Comparison of ENCODE assay signal across 17 cellular contexts in the genomic region with DNA sequence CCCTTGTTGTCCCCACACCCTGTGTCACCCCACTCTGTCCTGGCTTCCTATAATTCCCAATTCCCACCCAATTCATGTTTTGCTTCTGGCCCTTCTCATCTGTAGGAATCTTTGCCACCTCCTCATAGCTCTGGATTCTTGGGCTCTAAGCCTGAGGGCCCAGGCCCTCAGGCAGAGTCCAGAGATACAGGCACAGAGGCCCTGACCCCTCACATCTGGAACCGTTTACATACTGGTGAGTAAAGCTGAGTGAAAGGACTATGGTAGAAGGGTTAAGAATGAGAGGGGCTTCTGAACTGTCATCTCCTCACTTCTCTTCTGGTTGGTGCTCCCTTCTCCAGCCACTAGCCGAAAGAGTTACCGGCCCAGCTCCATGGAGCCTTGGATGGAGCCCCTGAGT. TPM values are rescaled to one million over a fixed set of nuclear protein-coding genes. Genes with fewer than 3 reads are reported as not detected.
A peak's percentile ranks its signal among the peaks of the same experiment; 100 is the strongest.
DNase-seq lines count a peak whose midpoint lies in the region; ATAC-seq lines count a peak whose summit lies in the region.
"Had no signal": no experiment of that assay in that cellular context is flagged by ENCODE, and none has a peak within 500 bp of the region (broad histone marks: within the 10 kb centered on the region; RNA-seq: fewer than 3 reads in every experiment).

No MANE protein-coding gene starts in this region.

- no peaks in the 10 kb centered on the region for H3K9me3 Mint-ChIP-seq in activated T-helper 17 cell treated with anti-CD3 and anti-CD28 coated beads, Interleukin-2, amount 50 U/mL, for 72 hours
- H3K9me3 Mint-ChIP-seq in memory B cell = no peaks in the 10 kb centered on the region
- H3K9me3 Mint-ChIP-seq: activated T-helper 2 cell treated with anti-CD3 and anti-CD28 coated beads, Interferon-gamma antibody, Interleukin-2, Interleukin-4, amounts not matched to agents 10 μg/mL and 5 μg/mL and 100 μg/mL, durations not matched to agents 14 hours and 24 hours and 36 hours; natural killer cell treated with Interleukin-12 subunit alpha and Interleukin-12 subunit beta and Interleukin-15 and Interleukin-18, amount 100 ng/mL, for 72 hours had no signal

- H3K27me3 Mint-ChIP-seq in activated T-helper 17 cell treated with anti-CD3 and anti-CD28 coated beads, Interleukin-2, amount 50 U/mL, for 72 hours = no peaks in the 10 kb centered on the region
- no peaks in the 10 kb centered on the region for H3K27me3 Mint-ChIP-seq in memory B cell
- H3K27me3 Mint-ChIP-seq: natural killer cell treated with Interleukin-12 subunit alpha and Interleukin-12 subunit beta and Interleukin-15 and Interleukin-18, amount 100 ng/mL, for 72 hours had no signal

- peaks cover 100% of the 10 kb centered on the region for H3K36me3 Mint-ChIP-seq in activated T-helper 17 cell treated with anti-CD3 and anti-CD28 coated beads, Interleukin-2, amount 50 U/mL, for 72 hours (ENCODE audit: low read depth)
- peaks cover 40% of the 10 kb centered on the region for H3K36me3 Mint-ChIP-seq in memory B cell

- intact Hi-C loops in posterior cingulate gyrus (cut with DNase I) = no loop called here

- H3K4me3 Mint-ChIP-seq in activated T-helper 17 cell treated with anti-CD3 and anti-CD28 coated beads, Interleukin-2, amount 50 U/mL, for 72 hours = no peak overlapping the region
- H3K4me3 Mint-ChIP-seq in memory B cell = no peak overlapping the region
- H3K4me3 Mint-ChIP-seq: natural killer cell treated with Interleukin-12 subunit alpha and Interleukin-12 subunit beta and Interleukin-15 and Interleukin-18, amount 100 ng/mL, for 72 hours had no signal

- H3K4me1 Mint-ChIP-seq in activated T-helper 17 cell treated with anti-CD3 and anti-CD28 coated beads, Interleukin-2, amount 50 U/mL, for 72 hours = peaks cover 4% of the 10 kb centered on the region
- H3K4me1 Mint-ChIP-seq in memory B cell = peaks cover 4% of the 10 kb centered on the region

- no peak for ATAC-seq in activated T-helper 17 cell treated with anti-CD3 and anti-CD28 coated beads, Interleukin-2, amount 50 U/mL, for 72 hours (replicated peaks)
- no peak for ATAC-seq in memory B cell (ENCODE audit: low read depth)
- ATAC-seq: natural killer cell treated with Interleukin-12 subunit alpha and Interleukin-12 subunit beta and Interleukin-15 and Interleukin-18, amount 100 ng/mL, for 72 hours had no signal

- H3K27ac Mint-ChIP-seq in activated T-helper 17 cell treated with anti-CD3 and anti-CD28 coated beads, Interleukin-2, amount 50 U/mL, for 72 hours = peak overlapping the region; percentile 60
- peak overlapping the region; percentile 1 for H3K27ac Mint-ChIP-seq in memory B cell
- H3K27ac Mint-ChIP-seq: activated T-helper 2 cell treated with anti-CD3 and anti-CD28 coated beads, Interferon-gamma antibody, Interleukin-2, Interleukin-4, amounts not matched to agents 10 μg/mL and 5 μg/mL and 100 μg/mL, durations not matched to agents 14 hours and 24 hours and 36 hours; natural killer cell treated with Interleukin-12 subunit alpha and Interleukin-12 subunit beta and Interleukin-15 and Interleukin-18, amount 100 ng/mL, for 72 hours had no signal

- DNase-seq in AG20443 (ENCODE audit: low spot score) (peak; percentile 27), EL (peak; percentile 69), memory B cell (ENCODE audit: low spot score in 2 of 2) (no peak), posterior cingulate gyrus (no peak), HT-29 (ENCODE audit: low spot score) (no peak), NCI-H748 (lab: John Stamatoyannopoulos, UW; ENCODE audit: unreplicated experiment) (no peak)
- DNase-seq: NCI-H187, NCI-H446, SHP77, T-helper 9 cell had no signal

RNA-seq across cellular contexts. Expression of a gene that starts 13.6 kb away (rescaled TPM):
- total RNA-seq in activated T-helper 17 cell treated with anti-CD3 and anti-CD28 coated beads, Interleukin-2, amount 50 U/mL, for 72 hours = 100 to 1,000 TPM; 226 to 237 TPM
- 128 and 172 TPM in 2 replicates for total RNA-seq in HT-29 (2014; rRNA removed; shearing (Covaris generic))

RNA-seq across cellular contexts. Expression of a gene that starts 18.3 kb away (rescaled TPM):
- 100 to 1,000 TPM; 298 to 383 TPM for total RNA-seq in activated T-helper 17 cell treated with anti-CD3 and anti-CD28 coated beads, Interleukin-2, amount 50 U/mL, for 72 hours
- total RNA-seq in HT-29 (2014; rRNA removed; shearing (Covaris generic)) = 307 and 336 TPM in 2 replicates

RNA-seq across cellular contexts. Expression of a gene that starts 19.1 kb away (rescaled TPM):
- 10 to 100 TPM in 1 of 2 donors, 1 to 10 TPM in 1; 9.1 to 15.5 TPM for total RNA-seq in activated T-helper 17 cell treated with anti-CD3 and anti-CD28 coated beads, Interleukin-2, amount 50 U/mL, for 72 hours
- total RNA-seq in HT-29 (2014; rRNA removed; shearing (Covaris generic)) = not detected in 2 replicates
- total RNA-seq: endothelial cell of umbilical vein, glomerular endothelial cell, lung microvascular endothelial cell, MCF 10A had no signal

RNA-seq across cellular contexts. Expression of a gene that starts 21.6 kb away (rescaled TPM):
- 1 to 10 TPM in 1 of 2 donors, under 1 TPM in 1; 0.76 to 1.3 TPM for total RNA-seq in activated T-helper 17 cell treated with anti-CD3 and anti-CD28 coated beads, Interleukin-2, amount 50 U/mL, for 72 hours
- 1.8 and 4.2 TPM in 2 replicates for total RNA-seq in HT-29 (2014; rRNA removed; shearing (Covaris generic))
- total RNA-seq: endothelial cell of umbilical vein, glomerular endothelial cell had no signal

RNA-seq across cellular contexts. Expression of a gene that starts 26.4 kb away (rescaled TPM):
- 10 to 100 TPM; 16.2 to 21.0 TPM for total RNA-seq in activated T-helper 17 cell treated with anti-CD3 and anti-CD28 coated beads, Interleukin-2, amount 50 U/mL, for 72 hours
- total RNA-seq in HT-29 (2014; rRNA removed; shearing (Covaris generic)) = 24.7 and 29.1 TPM in 2 replicates

Comparison
In these comparisons a context has a peak if more than half of its experiments do, and no peak if none do; other contexts are left out.
1. DNase-seq: peak in AG20443 (single experiment) and EL (single experiment); none in memory B cell (0 of 2), posterior cingulate gyrus (0 of 10), HT-29 (single experiment) and NCI-H748 (single experiment).
2. RNA of a gene that starts 19.1 kb away (total RNA-seq): 9.1 to 15.5 TPM in activated T-helper 17 cell treated with anti-CD3 and anti-CD28 coated beads, Interleukin-2, amount 50 U/mL, for 72 hours; not detected in HT-29; every median in the first group is over 10 times any median in the second.